1 cellular context compared by ENCODE assay signal in the genomic region with DNA sequence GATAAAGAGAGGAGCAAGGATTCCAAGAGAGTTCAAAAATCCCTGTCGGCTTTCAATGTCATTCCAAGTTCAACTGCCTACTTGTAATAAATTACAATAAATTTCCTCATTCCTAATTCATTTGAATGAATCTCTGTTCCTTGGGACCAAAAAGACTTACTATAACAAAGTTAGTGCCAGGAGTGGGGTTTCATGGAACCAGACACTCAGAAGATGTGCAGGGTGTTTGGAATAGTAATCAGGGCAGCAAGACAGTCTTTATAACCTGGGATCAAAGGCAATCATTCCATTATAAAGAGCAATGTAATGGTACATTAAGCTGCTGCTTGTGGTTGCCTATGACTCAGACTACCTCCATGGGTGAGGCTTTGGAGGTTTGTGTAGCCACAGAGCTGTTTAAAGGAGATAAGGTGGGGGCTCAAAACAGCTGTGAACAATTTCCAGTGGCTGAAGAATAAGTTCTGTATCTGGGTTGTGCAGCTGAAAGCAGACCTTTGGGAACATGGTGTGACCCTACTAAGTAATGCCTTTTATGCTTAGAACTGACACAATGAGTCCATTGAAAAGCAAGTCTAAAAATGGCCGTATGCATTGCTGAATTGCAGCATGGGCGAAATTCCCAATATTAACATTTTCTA.
TF ChIP-seq lines count a peak whose summit lies in the region.

No MANE protein-coding gene starts in this region.

TF ChIP-seq in K562, 482 proteins besides CTCF, POLR2A, EP300 and RAD21 (continued from another document and continues in another):
- TF ChIP-seq, protein P1, sequence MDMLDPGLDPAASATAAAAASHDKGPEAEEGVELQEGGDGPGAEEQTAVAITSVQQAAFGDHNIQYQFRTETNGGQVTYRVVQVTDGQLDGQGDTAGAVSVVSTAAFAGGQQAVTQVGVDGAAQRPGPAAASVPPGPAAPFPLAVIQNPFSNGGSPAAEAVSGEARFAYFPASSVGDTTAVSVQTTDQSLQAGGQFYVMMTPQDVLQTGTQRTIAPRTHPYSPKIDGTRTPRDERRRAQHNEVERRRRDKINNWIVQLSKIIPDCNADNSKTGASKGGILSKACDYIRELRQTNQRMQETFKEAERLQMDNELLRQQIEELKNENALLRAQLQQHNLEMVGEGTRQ (CRISPR knock-in tag; IDR thresholded peaks at IDR 0.05): no peak
- TF ChIP-seq GATAD2A (IDR thresholded peaks at IDR 0.05): no peak
- TF ChIP-seq SIN3A (IDR thresholded peaks at IDR 0.05; ENCODE audit: borderline replicate concordance in 2 of 2, control insufficient read depth in 1 of 2, low read depth in 2 of 2, low read length in 2 of 2): no peak
- no peak for TF ChIP-seq PRMT5 (CRISPR knock-in tag; IDR thresholded peaks at IDR 0.05)
- peak; percentile 75 for TF ChIP-seq FOXM1 (IDR thresholded peaks at IDR 0.05; ENCODE audit: low read depth)
- TF ChIP-seq FOXM1 (CRISPR knock-in tag; IDR thresholded peaks at IDR 0.05; ENCODE audit: low read depth): no peak
- TF ChIP-seq PRPF4 (IDR thresholded peaks at IDR 0.05; ENCODE audit: insufficient read depth, low read depth, low read length, poor library complexity, severe bottlenecking): no peak
- TF ChIP-seq ETV5 (CRISPR knock-in tag; IDR thresholded peaks at IDR 0.05; ENCODE audit: low read depth): no peak
- TF ChIP-seq, protein P2, sequence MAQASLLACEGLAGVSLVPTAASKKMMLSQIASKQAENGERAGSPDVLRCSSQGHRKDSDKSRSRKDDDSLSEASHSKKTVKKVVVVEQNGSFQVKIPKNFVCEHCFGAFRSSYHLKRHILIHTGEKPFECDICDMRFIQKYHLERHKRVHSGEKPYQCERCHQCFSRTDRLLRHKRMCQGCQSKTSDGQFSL (CRISPR knock-in tag; IDR thresholded peaks at IDR 0.05): no peak
- TF ChIP-seq, protein P2 (tag; IDR thresholded peaks at IDR 0.05): no peak
- TF ChIP-seq, protein P3, sequence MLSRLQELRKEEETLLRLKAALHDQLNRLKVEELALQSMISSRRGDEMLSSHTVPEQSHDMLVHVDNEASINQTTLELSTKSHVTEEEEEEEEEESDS (CRISPR knock-in tag; IDR thresholded peaks at IDR 0.05): no peak
- TF ChIP-seq, protein P4, sequence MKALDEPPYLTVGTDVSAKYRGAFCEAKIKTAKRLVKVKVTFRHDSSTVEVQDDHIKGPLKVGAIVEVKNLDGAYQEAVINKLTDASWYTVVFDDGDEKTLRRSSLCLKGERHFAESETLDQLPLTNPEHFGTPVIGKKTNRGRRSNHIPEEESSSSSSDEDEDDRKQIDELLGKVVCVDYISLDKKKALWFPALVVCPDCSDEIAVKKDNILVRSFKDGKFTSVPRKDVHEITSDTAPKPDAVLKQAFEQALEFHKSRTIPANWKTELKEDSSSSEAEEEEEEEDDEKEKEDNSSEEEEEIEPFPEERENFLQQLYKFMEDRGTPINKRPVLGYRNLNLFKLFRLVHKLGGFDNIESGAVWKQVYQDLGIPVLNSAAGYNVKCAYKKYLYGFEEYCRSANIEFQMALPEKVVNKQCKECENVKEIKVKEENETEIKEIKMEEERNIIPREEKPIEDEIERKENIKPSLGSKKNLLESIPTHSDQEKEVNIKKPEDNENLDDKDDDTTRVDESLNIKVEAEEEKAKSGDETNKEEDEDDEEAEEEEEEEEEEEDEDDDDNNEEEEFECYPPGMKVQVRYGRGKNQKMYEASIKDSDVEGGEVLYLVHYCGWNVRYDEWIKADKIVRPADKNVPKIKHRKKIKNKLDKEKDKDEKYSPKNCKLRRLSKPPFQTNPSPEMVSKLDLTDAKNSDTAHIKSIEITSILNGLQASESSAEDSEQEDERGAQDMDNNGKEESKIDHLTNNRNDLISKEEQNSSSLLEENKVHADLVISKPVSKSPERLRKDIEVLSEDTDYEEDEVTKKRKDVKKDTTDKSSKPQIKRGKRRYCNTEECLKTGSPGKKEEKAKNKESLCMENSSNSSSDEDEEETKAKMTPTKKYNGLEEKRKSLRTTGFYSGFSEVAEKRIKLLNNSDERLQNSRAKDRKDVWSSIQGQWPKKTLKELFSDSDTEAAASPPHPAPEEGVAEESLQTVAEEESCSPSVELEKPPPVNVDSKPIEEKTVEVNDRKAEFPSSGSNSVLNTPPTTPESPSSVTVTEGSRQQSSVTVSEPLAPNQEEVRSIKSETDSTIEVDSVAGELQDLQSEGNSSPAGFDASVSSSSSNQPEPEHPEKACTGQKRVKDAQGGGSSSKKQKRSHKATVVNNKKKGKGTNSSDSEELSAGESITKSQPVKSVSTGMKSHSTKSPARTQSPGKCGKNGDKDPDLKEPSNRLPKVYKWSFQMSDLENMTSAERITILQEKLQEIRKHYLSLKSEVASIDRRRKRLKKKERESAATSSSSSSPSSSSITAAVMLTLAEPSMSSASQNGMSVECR (CRISPR knock-in tag; IDR thresholded peaks at IDR 0.05): no peak
- TF ChIP-seq, protein P5, sequence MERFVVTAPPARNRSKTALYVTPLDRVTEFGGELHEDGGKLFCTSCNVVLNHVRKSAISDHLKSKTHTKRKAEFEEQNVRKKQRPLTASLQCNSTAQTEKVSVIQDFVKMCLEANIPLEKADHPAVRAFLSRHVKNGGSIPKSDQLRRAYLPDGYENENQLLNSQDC (CRISPR knock-in tag; IDR thresholded peaks at IDR 0.05): no peak
- no peak for TF ChIP-seq TGIF2 (CRISPR knock-in tag; IDR thresholded peaks at IDR 0.05)
- no peak for TF ChIP-seq ZNF232 (CRISPR knock-in tag; IDR thresholded peaks at IDR 0.05)
- TF ChIP-seq PCBP1 (IDR thresholded peaks at IDR 0.05; ENCODE audit: low read depth, low read length, poor library complexity, severe bottlenecking): no peak
- TF ChIP-seq SP2 (IDR thresholded peaks at IDR 0.05; ENCODE audit: extremely low read depth, low read depth, low read length, poor library complexity, severe bottlenecking): no peak
- no peak for TF ChIP-seq POU5F1 (IDR thresholded peaks at IDR 0.05; ENCODE audit: borderline replicate concordance, low read depth, low read length, partially characterized antibody)
- no peak for TF ChIP-seq U2AF2 (optimal IDR thresholded peaks at IDR 0.05; ENCODE audit: low read depth, low read length)
- TF ChIP-seq NFXL1 (CRISPR knock-in tag; IDR thresholded peaks at IDR 0.05): no peak
- no peak for TF ChIP-seq CBX8 (IDR thresholded peaks at IDR 0.05; ENCODE audit: borderline replicate concordance, extremely low read depth, low read depth, low read length, poor library complexity, severe bottlenecking)
- no peak for TF ChIP-seq HSF4 (CRISPR knock-in tag; IDR thresholded peaks at IDR 0.05; ENCODE audit: borderline replicate concordance)
- no peak for TF ChIP-seq HDAC6 (IDR thresholded peaks at IDR 0.05; ENCODE audit: low read depth, low read length)
- TF ChIP-seq, protein P6, sequence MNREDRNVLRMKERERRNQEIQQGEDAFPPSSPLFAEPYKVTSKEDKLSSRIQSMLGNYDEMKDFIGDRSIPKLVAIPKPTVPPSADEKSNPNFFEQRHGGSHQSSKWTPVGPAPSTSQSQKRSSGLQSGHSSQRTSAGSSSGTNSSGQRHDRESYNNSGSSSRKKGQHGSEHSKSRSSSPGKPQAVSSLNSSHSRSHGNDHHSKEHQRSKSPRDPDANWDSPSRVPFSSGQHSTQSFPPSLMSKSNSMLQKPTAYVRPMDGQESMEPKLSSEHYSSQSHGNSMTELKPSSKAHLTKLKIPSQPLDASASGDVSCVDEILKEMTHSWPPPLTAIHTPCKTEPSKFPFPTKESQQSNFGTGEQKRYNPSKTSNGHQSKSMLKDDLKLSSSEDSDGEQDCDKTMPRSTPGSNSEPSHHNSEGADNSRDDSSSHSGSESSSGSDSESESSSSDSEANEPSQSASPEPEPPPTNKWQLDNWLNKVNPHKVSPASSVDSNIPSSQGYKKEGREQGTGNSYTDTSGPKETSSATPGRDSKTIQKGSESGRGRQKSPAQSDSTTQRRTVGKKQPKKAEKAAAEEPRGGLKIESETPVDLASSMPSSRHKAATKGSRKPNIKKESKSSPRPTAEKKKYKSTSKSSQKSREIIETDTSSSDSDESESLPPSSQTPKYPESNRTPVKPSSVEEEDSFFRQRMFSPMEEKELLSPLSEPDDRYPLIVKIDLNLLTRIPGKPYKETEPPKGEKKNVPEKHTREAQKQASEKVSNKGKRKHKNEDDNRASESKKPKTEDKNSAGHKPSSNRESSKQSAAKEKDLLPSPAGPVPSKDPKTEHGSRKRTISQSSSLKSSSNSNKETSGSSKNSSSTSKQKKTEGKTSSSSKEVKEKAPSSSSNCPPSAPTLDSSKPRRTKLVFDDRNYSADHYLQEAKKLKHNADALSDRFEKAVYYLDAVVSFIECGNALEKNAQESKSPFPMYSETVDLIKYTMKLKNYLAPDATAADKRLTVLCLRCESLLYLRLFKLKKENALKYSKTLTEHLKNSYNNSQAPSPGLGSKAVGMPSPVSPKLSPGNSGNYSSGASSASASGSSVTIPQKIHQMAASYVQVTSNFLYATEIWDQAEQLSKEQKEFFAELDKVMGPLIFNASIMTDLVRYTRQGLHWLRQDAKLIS (CRISPR knock-in tag; IDR thresholded peaks at IDR 0.05): no peak
- no peak for TF ChIP-seq HNRNPL (IDR thresholded peaks at IDR 0.05; ENCODE audit: low read depth, low read length)
- TF ChIP-seq ZNF583 (CRISPR knock-in tag; IDR thresholded peaks at IDR 0.05): no peak
- TF ChIP-seq RBM17 (IDR thresholded peaks at IDR 0.05; ENCODE audit: borderline replicate concordance, low read depth, low read length): no peak
- TF ChIP-seq, protein P7, sequence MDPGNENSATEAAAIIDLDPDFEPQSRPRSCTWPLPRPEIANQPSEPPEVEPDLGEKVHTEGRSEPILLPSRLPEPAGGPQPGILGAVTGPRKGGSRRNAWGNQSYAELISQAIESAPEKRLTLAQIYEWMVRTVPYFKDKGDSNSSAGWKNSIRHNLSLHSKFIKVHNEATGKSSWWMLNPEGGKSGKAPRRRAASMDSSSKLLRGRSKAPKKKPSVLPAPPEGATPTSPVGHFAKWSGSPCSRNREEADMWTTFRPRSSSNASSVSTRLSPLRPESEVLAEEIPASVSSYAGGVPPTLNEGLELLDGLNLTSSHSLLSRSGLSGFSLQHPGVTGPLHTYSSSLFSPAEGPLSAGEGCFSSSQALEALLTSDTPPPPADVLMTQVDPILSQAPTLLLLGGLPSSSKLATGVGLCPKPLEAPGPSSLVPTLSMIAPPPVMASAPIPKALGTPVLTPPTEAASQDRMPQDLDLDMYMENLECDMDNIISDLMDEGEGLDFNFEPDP (CRISPR knock-in tag; IDR thresholded peaks at IDR 0.05): no peak
- peak; percentile 51 to 80; a peak in 3 of 4 replicates for TF ChIP-seq MAZ (CRISPR knock-in tag; conservative IDR thresholded peaks at IDR 0.05 in 1 of 2, IDR thresholded peaks at IDR 0.05 in 1 of 2)
- no peak for TF ChIP-seq ZNF146 (CRISPR knock-in tag; IDR thresholded peaks at IDR 0.05; ENCODE audit: unreplicated experiment)
- no peak for TF ChIP-seq SRSF7 (optimal IDR thresholded peaks at IDR 0.05; ENCODE audit: low read depth, low read length)
- no peak for TF ChIP-seq SUPT5H (IDR thresholded peaks at IDR 0.05)
- TF ChIP-seq, protein P8, sequence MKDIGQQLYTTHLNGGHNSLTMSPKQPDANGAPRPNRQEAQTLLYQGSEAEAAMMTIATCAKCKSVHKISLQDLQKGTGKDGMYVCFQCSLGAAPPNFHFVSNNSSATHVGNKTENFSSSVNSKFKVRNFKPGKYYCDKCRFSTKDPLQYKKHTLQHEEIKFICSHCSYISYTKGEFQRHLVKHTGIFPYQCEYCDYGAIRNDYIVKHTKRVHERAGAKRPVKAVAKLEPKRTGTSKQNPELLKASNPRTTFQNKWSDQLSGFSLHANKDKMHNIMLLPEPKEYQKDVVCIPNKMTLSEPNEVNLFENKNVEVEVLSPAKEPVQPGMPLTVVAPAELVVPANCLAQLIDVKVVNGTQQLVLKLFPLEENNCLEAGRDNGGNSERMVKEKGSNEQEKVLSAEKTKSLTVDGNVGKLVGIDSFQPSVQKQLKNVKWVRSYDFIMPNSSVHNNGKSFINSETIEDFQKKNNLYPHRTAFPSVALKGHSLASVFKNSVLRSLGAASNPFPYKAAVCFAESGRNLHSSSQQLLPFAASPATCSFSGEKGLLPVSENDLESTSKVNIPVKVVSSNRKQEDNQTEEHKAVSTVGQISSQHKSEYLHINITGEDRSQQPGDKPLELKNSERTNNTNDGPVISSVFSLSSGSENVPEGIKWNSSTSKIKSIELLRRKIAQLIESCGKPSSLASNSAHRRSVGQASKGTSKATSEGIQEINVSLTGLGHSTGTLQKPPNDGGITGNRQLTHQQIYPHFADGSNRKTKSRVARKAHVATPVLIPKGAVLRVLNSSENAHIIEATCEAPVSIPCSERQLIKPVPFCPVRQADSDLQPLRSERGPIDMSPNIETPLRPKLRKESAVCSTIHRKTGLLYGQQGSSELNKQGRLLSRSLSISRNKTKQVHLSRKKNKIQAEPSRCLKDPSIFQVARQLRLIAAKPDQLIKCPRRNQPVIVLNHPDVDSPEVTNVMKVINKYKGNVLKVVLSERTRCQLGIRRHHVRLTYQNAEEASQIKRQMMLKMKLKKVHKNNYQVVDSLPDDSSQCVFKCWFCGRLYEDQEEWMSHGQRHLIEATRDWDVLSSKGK (CRISPR knock-in tag; IDR thresholded peaks at IDR 0.05): no peak
- no peak for TF ChIP-seq ZNF253 (CRISPR knock-in tag; conservative IDR thresholded peaks at IDR 0.05)
- no peak for TF ChIP-seq E2F3 (CRISPR knock-in tag; IDR thresholded peaks at IDR 0.05)
- TF ChIP-seq HDAC3 (IDR thresholded peaks at IDR 0.05; ENCODE audit: borderline replicate concordance, partially characterized antibody): peak; percentile 69
- TF ChIP-seq CBX5 (IDR thresholded peaks at IDR 0.05; ENCODE audit: borderline replicate concordance, low read depth): no peak; the same call in 1 of the 2 replicates
- TF ChIP-seq ZNF785 (CRISPR knock-in tag; IDR thresholded peaks at IDR 0.05): no peak
- TF ChIP-seq NCOA1 (IDR thresholded peaks at IDR 0.05; ENCODE audit: low read depth): peak; percentile 37; the same call in 1 of the 2 replicates
- no peak for TF ChIP-seq STAG1 (CRISPR knock-in tag; IDR thresholded peaks at IDR 0.05; ENCODE audit: borderline replicate concordance)
- TF ChIP-seq CHCHD3 (CRISPR knock-in tag; IDR thresholded peaks at IDR 0.05): no peak
- no peak for TF ChIP-seq POLR2AphosphoS2 (IDR thresholded peaks at IDR 0.05; ENCODE audit: low read length)
- peak; percentile 58 for TF ChIP-seq SMAD4 (CRISPR knock-in tag; conservative IDR thresholded peaks at IDR 0.05)
- TF ChIP-seq TBP (optimal IDR thresholded peaks at IDR 0.05; ENCODE audit: low read depth, low read length): no peak
- peak; percentile 69 for TF ChIP-seq DACH1 (IDR thresholded peaks at IDR 0.05; ENCODE audit: partially characterized antibody)
- TF ChIP-seq CREBBP (IDR thresholded peaks at IDR 0.05; ENCODE audit: low read depth, low read length): no peak
